24 cellular contexts compared by ENCODE assay signal in genomic region chr15:75371486-75371885, GRCh38. TPM values are rescaled to one million over a fixed set of nuclear protein-coding genes. Genes with fewer than 3 reads are reported as not detected.
DNase-seq lines count a peak whose midpoint lies in the region; ATAC-seq and TF ChIP-seq lines count a peak whose summit lies in the region.
"Had no signal": no experiment of that assay in that cellular context is flagged by ENCODE, and none has a peak within 500 bp of the region (broad histone marks: within the 10 kb centered on the region; RNA-seq: fewer than 3 reads in every experiment).

No MANE protein-coding gene starts in this region.

- H3K4me1 ChIP-seq in H9 (ENCODE audit: insufficient read depth, low read length) = no peaks in the 10 kb centered on the region; the same call in 1 of the 2 replicates
- peaks cover 19% of the 10 kb centered on the region for H3K4me1 ChIP-seq in foreskin keratinocyte
- peaks cover 20% of the 10 kb centered on the region for H3K4me1 ChIP-seq in psoas muscle

- DNase-seq in activated CD8-positive, alpha-beta memory T cell treated with anti-CD3 and anti-CD28 coated beads, Interleukin-2, amount 10 ng/mL, durations not matched to agents 7 days and 5 days = no peak
- DNase-seq in activated CD8-positive, alpha-beta memory T cell treated with anti-CD3 and anti-CD28 coated beads for 24 hours = no peak
- DNase-seq in H9 = no peak
- DNase-seq in WTC11 (ENCODE audit: low spot score) = no peak
- DNase-seq in foreskin keratinocyte = peak; percentile 58 to 81
- DNase-seq in psoas muscle = no peak
- DNase-seq: AML-193; C1 segment of cervical spinal cord; Calu3; CD8-positive, alpha-beta T cell; GDM1; HCEC 1CT; MM.1S; NCI-H1048; NCI-H1417 treated with DMSO at 0.1 percent for 48 hours; NCI-H187; NCI-H446; NCI-H526; Peyer's patch had no signal

- H3T11ph ChIP-seq in H9 (ENCODE audit: low read length) = no peak overlapping the region

- H3K14ac ChIP-seq in H9 (ENCODE audit: insufficient read depth, low read length) = no peak overlapping the region

- H4K91ac ChIP-seq in H9 (ENCODE audit: insufficient read length, low read depth, low read length) = no peak overlapping the region

- no peak for TF ChIP-seq CTCF in H9 (conservative IDR thresholded peaks at IDR 0.05)
- TF ChIP-seq CTCF in WTC11 (IDR thresholded peaks at IDR 0.05) = no peak
- TF ChIP-seq CTCF in foreskin keratinocyte (conservative IDR thresholded peaks at IDR 0.05) = no peak
- no peak for TF ChIP-seq CTCF in psoas muscle (IDR thresholded peaks at IDR 0.05)

- no peaks in the 10 kb centered on the region for H3K79me1 ChIP-seq in H9 (ENCODE audit: insufficient read depth, low read depth, low read length, poor library complexity, severe bottlenecking)

- no peaks in the 10 kb centered on the region for H3K27me3 Mint-ChIP-seq in activated CD8-positive, alpha-beta memory T cell treated with anti-CD3 and anti-CD28 coated beads, Interleukin-2, amount 10 ng/mL, durations not matched to agents 7 days and 5 days
- no peaks in the 10 kb centered on the region; the same call in 1 of the 2 replicates for H3K27me3 Mint-ChIP-seq in H9 (ENCODE audit: low read depth)
- no peaks in the 10 kb centered on the region for H3K27me3 Mint-ChIP-seq in WTC11 (ENCODE audit: low read depth)

- no peak overlapping the region for H2AK5ac ChIP-seq in H9 (ENCODE audit: insufficient read length, low read length)

- no peak overlapping the region for H2BK120ac ChIP-seq in H9 (ENCODE audit: low read depth, low read length, poor library complexity, severe bottlenecking)

- no peak overlapping the region for H3K4me2 ChIP-seq in H9 (ENCODE audit: insufficient read depth, insufficient read length, low read length)
- H3K4me2 ChIP-seq: GM23338 had no signal

- no peaks in the 10 kb centered on the region for H3K79me2 ChIP-seq in H9 (ENCODE audit: insufficient read depth, low read length)

- CTCF ChIA-PET in activated CD8-positive, alpha-beta memory T cell treated with anti-CD3 and anti-CD28 coated beads, Interleukin-2, amount 10 ng/mL, durations not matched to agents 7 days and 5 days (lab: Charles Lee) = interaction anchor here (0.9 to 1.5 kb wide), 2 partner anchors 17 to 276 kb away, joined by 3 read pairs; partner anchors contain the start of gene SNX33
- CTCF ChIA-PET in WTC11 (lab: Charles Lee) = interaction anchor here (0.8 kb wide), 1 partner anchor 315 kb away, joined by 3 read pairs; no protein-coding TSS in a partner anchor

- WGBS in H9 (ENCODE audit: extremely low coverage, insufficient read length, low lambda C conversion rate) = no CpG with 5 or more reads among the region's 1 CpG
- 61 to 83% (median 76%) methylated on average over 1 of the region's 1 CpG for WGBS in psoas muscle, 3 donors

- H3K4me3 ChIP-seq in psoas muscle = no peak overlapping the region
- H3K4me3 ChIP-seq: GM23338, K562, Peyer's patch had no signal

- H3K9me3 ChIP-seq in H9 (ENCODE audit: control insufficient read depth, low read depth, low read length) (no peaks in the 10 kb centered on the region), psoas muscle (no peaks in the 10 kb centered on the region)
- H3K9me3 ChIP-seq: Peyer's patch had no signal

- H3K36me3 Mint-ChIP-seq in activated CD8-positive, alpha-beta memory T cell treated with anti-CD3 and anti-CD28 coated beads, Interleukin-2, amount 10 ng/mL, durations not matched to agents 7 days and 5 days = peaks cover 52% of the 10 kb centered on the region
- H3K36me3 Mint-ChIP-seq in H9 (ENCODE audit: insufficient read depth in 1 of 3, low read depth in 3 of 3) = peaks cover 35 to 64% (median 58%) of the 10 kb centered on the region in 3 experiments; a peak in 6 of 7 replicates
- H3K36me3 Mint-ChIP-seq in WTC11 = peaks cover 53% of the 10 kb centered on the region

- no peak overlapping the region for H2BK20ac ChIP-seq in H9 (ENCODE audit: low read depth, low read length, poor library complexity, severe bottlenecking)

- H3K27ac ChIP-seq in H9 (ENCODE audit: insufficient read length, low read depth, low read length) (no peak overlapping the region), foreskin keratinocyte (no peak overlapping the region), psoas muscle (no peak overlapping the region)
- H3K27ac ChIP-seq: Peyer's patch had no signal

- no peak overlapping the region for H2AFZ ChIP-seq in H9 (ENCODE audit: low read length)
- H2AFZ ChIP-seq: GM23338 had no signal

- H3K23me2 ChIP-seq in H9 (ENCODE audit: insufficient read length, low read depth, low read length, poor library complexity, severe bottlenecking) = no peaks in the 10 kb centered on the region

- H3K56ac ChIP-seq in H9 (ENCODE audit: insufficient read length, low read depth, low read length) = no peak overlapping the region

- no peak for ATAC-seq in activated CD8-positive, alpha-beta memory T cell treated with anti-CD3 and anti-CD28 coated beads, Interleukin-2, amount 10 ng/mL, durations not matched to agents 7 days and 5 days
- ATAC-seq in WTC11 (no peak), foreskin keratinocyte (no peak), psoas muscle (no peak), HG02798 (IDR thresholded peaks at IDR 0.05; ENCODE audit: poor library complexity, unreplicated experiment) (no peak), GM21619 (IDR thresholded peaks at IDR 0.05; ENCODE audit: unreplicated experiment) (no peak)
- ATAC-seq: CD8-positive, alpha-beta T cell; GM23338; K562; Right ventricle myocardium inferior had no signal

- H3K4me1 Mint-ChIP-seq in activated CD8-positive, alpha-beta memory T cell treated with anti-CD3 and anti-CD28 coated beads, Interleukin-2, amount 10 ng/mL, durations not matched to agents 7 days and 5 days = peaks cover 31% of the 10 kb centered on the region
- peaks cover 19 to 20% of the 10 kb centered on the region in 2 experiments for H3K4me1 Mint-ChIP-seq in H9
- peaks cover 18% of the 10 kb centered on the region for H3K4me1 Mint-ChIP-seq in WTC11

- H3K23ac ChIP-seq in H9 (ENCODE audit: insufficient read length, low read depth, low read length) = no peak overlapping the region

- H3K36me3 ChIP-seq in psoas muscle (ENCODE audit: insufficient read depth in 1 of 2, low read depth in 1 of 2) = peaks cover 7 to 68% of the 10 kb centered on the region in 2 donors

- H3K4me3 Mint-ChIP-seq in activated CD8-positive, alpha-beta memory T cell treated with anti-CD3 and anti-CD28 coated beads, Interleukin-2, amount 10 ng/mL, durations not matched to agents 7 days and 5 days = no peak overlapping the region
- no peak overlapping the region for H3K4me3 Mint-ChIP-seq in H9
- H3K4me3 Mint-ChIP-seq in WTC11 = no peak overlapping the region
- H3K4me3 Mint-ChIP-seq: CD8-positive, alpha-beta T cell; GM23338 had no signal

- H2BK12ac ChIP-seq in H9 (ENCODE audit: insufficient read length, low read depth, low read length) = no peak overlapping the region

- no peaks in the 10 kb centered on the region for H3K27me3 ChIP-seq in H9 (ENCODE audit: insufficient read depth, low read length)
- H3K27me3 ChIP-seq in foreskin keratinocyte = no peaks in the 10 kb centered on the region
- no peaks in the 10 kb centered on the region for H3K27me3 ChIP-seq in psoas muscle (ENCODE audit: insufficient read depth in 3 of 3, low read length in 2 of 3)
- H3K27me3 ChIP-seq: Peyer's patch had no signal

- no peak overlapping the region for H3K18ac ChIP-seq in H9 (ENCODE audit: insufficient read length, low read depth, low read length)

- POLR2A ChIA-PET in WTC11 (lab: Charles Lee) = no interaction called here

- no peaks in the 10 kb centered on the region for H3K9me3 Mint-ChIP-seq in activated CD8-positive, alpha-beta memory T cell treated with anti-CD3 and anti-CD28 coated beads, Interleukin-2, amount 10 ng/mL, durations not matched to agents 7 days and 5 days (ENCODE audit: low read depth)
- H3K9me3 Mint-ChIP-seq in H9 (no peaks in the 10 kb centered on the region), WTC11 (no peaks in the 10 kb centered on the region)
- H3K9me3 Mint-ChIP-seq: CD8-positive, alpha-beta T cell; GM23338 had no signal

- H4K5ac ChIP-seq in H9 (ENCODE audit: insufficient read length, low read depth, low read length) = no peak overlapping the region

- intact Hi-C loops in psoas muscle (cut with DNase I) = loop anchor here in 1 of 2 donors (5.0 kb wide), 1 partner anchor 36 kb away; no protein-coding TSS in a partner anchor

- no peak overlapping the region for H3K4ac ChIP-seq in H9 (ENCODE audit: low read depth, low read length)

- no peak overlapping the region for H2BK5ac ChIP-seq in H9 (ENCODE audit: insufficient read length, low read length)

- peak overlapping the region; percentile 13 for H3K27ac Mint-ChIP-seq in activated CD8-positive, alpha-beta memory T cell treated with anti-CD3 and anti-CD28 coated beads, Interleukin-2, amount 10 ng/mL, durations not matched to agents 7 days and 5 days
- H3K27ac Mint-ChIP-seq in H9 (peak overlapping the region in 2 of 3 experiments; percentile 37 to 74; a peak in 3 of 7 replicates), WTC11 (peak overlapping the region; percentile 29)
- H3K27ac Mint-ChIP-seq: CD8-positive, alpha-beta T cell; GM23338 had no signal

- no peaks in the 10 kb centered on the region for H4K20me1 ChIP-seq in H9 (ENCODE audit: control insufficient read depth, insufficient read depth, insufficient read length)

- no peak overlapping the region for H3K9ac ChIP-seq in H9 (ENCODE audit: extremely low read depth, insufficient read length, low read length)

- H4K8ac ChIP-seq in H9 (replicated peaks; ENCODE audit: insufficient read length, low read depth, low read length) = no peak overlapping the region

- no peak overlapping the region for H2BK15ac ChIP-seq in H9 (ENCODE audit: low read depth, low read length)

RNA-seq across cellular contexts. Expression of gene MAN2C1, which starts 3.1 kb away (rescaled TPM):
- 100 to 1,000 TPM; 143 to 170 TPM for total RNA-seq in activated CD8-positive, alpha-beta memory T cell treated with anti-CD3 and anti-CD28 coated beads, Interleukin-2, amount 10 ng/mL, durations not matched to agents 7 days and 5 days
- 106 and 112 TPM in 2 replicates for total RNA-seq in H9 (2021)
- 148 to 155 TPM (median 151 TPM) in 3 replicates for total RNA-seq in WTC11 (2021)
- 73.8 and 74.1 TPM in 2 replicates for total RNA-seq in foreskin keratinocyte
- 42.8 and 45.7 TPM in 2 replicates for polyA plus RNA-seq in foreskin keratinocyte
- 100 to 1,000 TPM in 2 of 4 donors, 10 to 100 TPM in 2; 86.5 to 124 (median 106) TPM for total RNA-seq in psoas muscle
- polyA plus RNA-seq in psoas muscle = 10 to 100 TPM; 54.0 to 70.7 (median 63.8) TPM

RNA-seq across cellular contexts. Expression of gene NEIL1, which starts 24.6 kb away (rescaled TPM):
- total RNA-seq in activated CD8-positive, alpha-beta memory T cell treated with anti-CD3 and anti-CD28 coated beads, Interleukin-2, amount 10 ng/mL, durations not matched to agents 7 days and 5 days = 1 to 10 TPM; 1.0 to 1.9 TPM
- 16.1 and 16.5 TPM in 2 replicates for total RNA-seq in H9 (2021)
- total RNA-seq in WTC11 (2021) = 24.8 to 25.2 TPM (median 24.9 TPM) in 3 replicates
- 6.2 and 7.3 TPM in 2 replicates for total RNA-seq in foreskin keratinocyte
- polyA plus RNA-seq in foreskin keratinocyte = 6.4 and 7.4 TPM in 2 replicates
- 10 to 100 TPM in 1 of 4 donors, 1 to 10 TPM in 3; 3.4 to 11.3 (median 6.6) TPM for total RNA-seq in psoas muscle
- 1 to 10 TPM; 3.2 to 7.4 (median 4.2) TPM for polyA plus RNA-seq in psoas muscle

RNA-seq across cellular contexts. Expression of gene COMMD4, which starts 35.6 kb away (rescaled TPM):
- 10 to 100 TPM; 76.6 to 80.7 TPM for total RNA-seq in activated CD8-positive, alpha-beta memory T cell treated with anti-CD3 and anti-CD28 coated beads, Interleukin-2, amount 10 ng/mL, durations not matched to agents 7 days and 5 days
- 146 and 159 TPM in 2 replicates for total RNA-seq in H9 (2021)
- total RNA-seq in WTC11 (2021) = 116 to 140 TPM (median 129 TPM) in 3 replicates
- total RNA-seq in foreskin keratinocyte = 85.2 and 85.7 TPM in 2 replicates
- polyA plus RNA-seq in foreskin keratinocyte = 122 and 125 TPM in 2 replicates
- total RNA-seq in psoas muscle = 10 to 100 TPM; 20.1 to 30.4 (median 22.7) TPM
- polyA plus RNA-seq in psoas muscle = 10 to 100 TPM; 22.7 to 30.6 (median 26.0) TPM

Comparison
In these comparisons a context has a peak if more than half of its experiments do, and no peak if none do; other contexts are left out.
1. DNase-seq: peak in foreskin keratinocyte (2 of 2); none in activated CD8-positive, alpha-beta memory T cell treated with anti-CD3 and anti-CD28 coated beads, Interleukin-2, amount 10 ng/mL, durations not matched to agents 7 days and 5 days (single experiment), activated CD8-positive, alpha-beta memory T cell treated with anti-CD3 and anti-CD28 coated beads for 24 hours (single experiment), H9 (single experiment), WTC11 (single experiment) and psoas muscle (0 of 2).
2. Peak in every context shown above with its lines, with median percentiles within 50 percentile points of each other: H3K27ac Mint-ChIP-seq.